ENCODE assay signal across 1 cellular context in genomic region chr17:49234509-49235080, GRCh38.
TF ChIP-seq lines count a peak whose summit lies in the region.

No MANE protein-coding gene starts in this region.

TF ChIP-seq in K562, 482 proteins besides CTCF, POLR2A, EP300 and RAD21 (continues in another document):
- TF ChIP-seq ZNF354B (CRISPR knock-in tag; IDR thresholded peaks at IDR 0.05) (no peak), ZNF3 (CRISPR knock-in tag; IDR thresholded peaks at IDR 0.05) (no peak), SLC30A9 (CRISPR knock-in tag; IDR thresholded peaks at IDR 0.05) (no peak), MTF1 (CRISPR knock-in tag; IDR thresholded peaks at IDR 0.05; ENCODE audit: borderline replicate concordance) (no peak), WHSC1 (IDR thresholded peaks at IDR 0.05; ENCODE audit: low read length) (no peak), ZNF584 (CRISPR knock-in tag; IDR thresholded peaks at IDR 0.05; ENCODE audit: low read depth) (no peak), ARHGAP35 (IDR thresholded peaks at IDR 0.05; ENCODE audit: partially characterized antibody) (no peak), SFPQ (IDR thresholded peaks at IDR 0.05; ENCODE audit: low read depth, low read length) (no peak), CREB3 (tag; conservative IDR thresholded peaks at IDR 0.05; ENCODE audit: low read depth) (0 out of 2 replicates have a peak, but pooled peaks have one; percentile 37), PTBP1 (IDR thresholded peaks at IDR 0.05; ENCODE audit: low read depth, low read length) (no peak), FOXK1 (CRISPR knock-in tag; IDR thresholded peaks at IDR 0.05; ENCODE audit: borderline replicate concordance) (no peak), NELFE (IDR thresholded peaks at IDR 0.05; ENCODE audit: insufficient read depth, insufficient read length) (no peak), CXXC5 (CRISPR knock-in tag; IDR thresholded peaks at IDR 0.05) (peak; percentile 13; the same call in 1 of the 2 replicates), KHSRP (IDR thresholded peaks at IDR 0.05) (no peak), SMAD4 (CRISPR knock-in tag; conservative IDR thresholded peaks at IDR 0.05) (peak; percentile 56), TCF3 (CRISPR knock-in tag; IDR thresholded peaks at IDR 0.05) (no peak), DMBX1 (CRISPR knock-in tag; IDR thresholded peaks at IDR 0.05; ENCODE audit: borderline replicate concordance) (peak; percentile 35; the same call in 1 of the 2 replicates), LEF1 (IDR thresholded peaks at IDR 0.05) (no peak), POLR3G (IDR thresholded peaks at IDR 0.05; ENCODE audit: extremely low read depth, insufficient read length, insufficient replicate concordance) (no peak), ZFP91 (CRISPR knock-in tag; IDR thresholded peaks at IDR 0.05) (no peak), ZNF740 (CRISPR knock-in tag; IDR thresholded peaks at IDR 0.05) (no peak), ZNF740 (tag; IDR thresholded peaks at IDR 0.05) (peak in 1 of 2 experiments; percentile 71; a peak in 2 of 4 replicates), TFAP4 (CRISPR knock-in tag; IDR thresholded peaks at IDR 0.05; ENCODE audit: borderline replicate concordance) (no peak), ZNF592 (IDR thresholded peaks at IDR 0.05) (peak; percentile 88), SNAPC5 (CRISPR knock-in tag; IDR thresholded peaks at IDR 0.05) (no peak), SNIP1 (IDR thresholded peaks at IDR 0.05; ENCODE audit: low read depth) (no peak), FOXP4 (CRISPR knock-in tag; IDR thresholded peaks at IDR 0.05; ENCODE audit: borderline replicate concordance) (no peak), NCOR1 (IDR thresholded peaks at IDR 0.05) (no peak), ZNF431 (CRISPR knock-in tag; IDR thresholded peaks at IDR 0.05) (no peak), MAFK (IDR thresholded peaks at IDR 0.05; ENCODE audit: low read length) (no peak), ELK3 (CRISPR knock-in tag; IDR thresholded peaks at IDR 0.05) (no peak), HINFP (tag; conservative IDR thresholded peaks at IDR 0.05; ENCODE audit: low read depth) (0 out of 2 replicates have a peak, but pooled peaks have one; percentile 34), PTRF (tag; IDR thresholded peaks at IDR 0.05) (peak; percentile 73), GTF2F1 (IDR thresholded peaks at IDR 0.05; ENCODE audit: low read depth, low read length) (no peak), SIX5 (IDR thresholded peaks at IDR 0.05; ENCODE audit: borderline replicate concordance in 1 of 2, insufficient read depth in 1 of 2, low read depth in 1 of 2, low read length in 2 of 2) (no peak), ZNF146 (CRISPR knock-in tag; IDR thresholded peaks at IDR 0.05; ENCODE audit: unreplicated experiment) (no peak), YY1 (IDR thresholded peaks at IDR 0.05; ENCODE audit: borderline replicate concordance in 1 of 3, control insufficient read depth in 1 of 3, extremely low read depth in 1 of 3, insufficient read depth in 3 of 3, insufficient read length in 1 of 3, insufficient replicate concordance in 2 of 3, low read depth in 1 of 3, low read length in 2 of 3) (no peak), NUFIP1 (IDR thresholded peaks at IDR 0.05; ENCODE audit: partially characterized antibody) (no peak), POLR2AphosphoS2 (IDR thresholded peaks at IDR 0.05; ENCODE audit: low read length) (no peak), ESRRB (CRISPR knock-in tag; IDR thresholded peaks at IDR 0.05; ENCODE audit: borderline replicate concordance) (no peak), ESRRA (IDR thresholded peaks at IDR 0.05; ENCODE audit: borderline replicate concordance, low read depth) (no peak), ETS2 (tag; IDR thresholded peaks at IDR 0.05; ENCODE audit: borderline replicate concordance, poor library complexity, severe bottlenecking) (no peak), RBFOX2 (IDR thresholded peaks at IDR 0.05; ENCODE audit: low read depth, low read length) (no peak), NR4A1 (CRISPR knock-in tag; IDR thresholded peaks at IDR 0.05) (no peak), NR4A1 (tag; IDR thresholded peaks at IDR 0.05) (0 out of 2 replicates have a peak, but pooled peaks have one; percentile 53), NR2C1 (IDR thresholded peaks at IDR 0.05) (no peak), NR2C1 (tag; IDR thresholded peaks at IDR 0.05) (peak; percentile 39), ZNF507 (tag; conservative IDR thresholded peaks at IDR 0.05) (peak; percentile 50; the same call in 1 of the 2 replicates), GATAD2B (IDR thresholded peaks at IDR 0.05; ENCODE audit: borderline replicate concordance) (no peak), KLF10 (CRISPR knock-in tag; IDR thresholded peaks at IDR 0.05) (no peak), PTTG1 (tag; IDR thresholded peaks at IDR 0.05; ENCODE audit: low read depth) (peak; percentile 47; the same call in 1 of the 2 replicates), TSC22D4 (tag; IDR thresholded peaks at IDR 0.05) (no peak), EWSR1 (IDR thresholded peaks at IDR 0.05; ENCODE audit: borderline replicate concordance, low read depth, partially characterized antibody) (no peak), PYGO2 (tag; IDR thresholded peaks at IDR 0.05) (peak; percentile 55; the same call in 1 of the 2 replicates), HLTF (IDR thresholded peaks at IDR 0.05) (no peak), ARID1B (IDR thresholded peaks at IDR 0.05) (no peak), ETV5 (CRISPR knock-in tag; IDR thresholded peaks at IDR 0.05; ENCODE audit: low read depth) (no peak), ZNF778 (CRISPR knock-in tag; IDR thresholded peaks at IDR 0.05) (no peak), TGIF2 (CRISPR knock-in tag; IDR thresholded peaks at IDR 0.05) (no peak), RBM14 (IDR thresholded peaks at IDR 0.05; ENCODE audit: borderline replicate concordance, insufficient read depth, low read depth, low read length) (no peak), SMARCA4 (IDR thresholded peaks at IDR 0.05) (no peak), LARP7 (IDR thresholded peaks at IDR 0.05) (no peak)
